ENCODE assay signal across 14 cellular contexts in the genomic region with DNA sequence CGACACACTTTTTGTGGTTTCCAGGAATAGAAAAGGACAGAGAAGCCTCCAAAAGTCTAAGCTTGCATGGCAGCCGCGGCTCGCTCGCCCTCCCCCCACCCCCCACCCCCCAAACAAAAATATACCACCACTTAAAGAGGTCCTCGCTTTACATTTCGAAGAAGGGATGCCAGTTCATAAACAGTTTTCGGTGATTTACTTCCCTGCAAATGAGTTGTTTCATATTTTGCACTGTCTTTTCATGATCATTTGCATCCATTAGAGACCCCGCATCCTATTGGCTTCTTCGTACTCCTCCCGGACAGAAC. TPM values are rescaled to one million over a fixed set of nuclear protein-coding genes. Genes with fewer than 3 reads are reported as not detected.
DNase-seq lines count a peak whose midpoint lies in the region; ATAC-seq and TF ChIP-seq lines count a peak whose summit lies in the region.
"Had no signal": no experiment of that assay in that cellular context is flagged by ENCODE, and none has a peak within 500 bp of the region (broad histone marks: within the 10 kb centered on the region; RNA-seq: fewer than 3 reads in every experiment).

No MANE protein-coding gene starts in this region.

- peak overlapping the region; percentile 46; the same call in 1 of the 2 replicates for H3K4me3 ChIP-seq in HUES6 (ENCODE audit: low read depth, low read length)
- H3K4me3 ChIP-seq in psoas muscle: peak overlapping the region; percentile 77
- no peak overlapping the region for H3K4me3 ChIP-seq in right atrium auricular region
- H3K4me3 ChIP-seq: neural progenitor cell had no signal

- no peaks in the 10 kb centered on the region for H3K9me3 ChIP-seq in HUES6 (ENCODE audit: control insufficient read depth, insufficient read depth, low read depth, low read length)
- H3K9me3 ChIP-seq in psoas muscle: no peaks in the 10 kb centered on the region
- H3K9me3 ChIP-seq in right atrium auricular region: no peaks in the 10 kb centered on the region

- H3K27me3 ChIP-seq in HUES6 (ENCODE audit: control insufficient read depth, insufficient read depth, low read length): peaks cover 99% of the 10 kb centered on the region
- H3K27me3 ChIP-seq in psoas muscle (ENCODE audit: insufficient read depth in 3 of 3, low read length in 2 of 3): peaks cover 5 to 97% (median 56%) of the 10 kb centered on the region in 3 donors
- H3K27me3 ChIP-seq in right atrium auricular region: peaks cover 83 to 84% of the 10 kb centered on the region in 2 donors

- DNase-seq in NCI-H510A (lab: John Stamatoyannopoulos, UW): peak; percentile 24
- no peak for DNase-seq in NCI-H510A treated with DMSO at 0.1 percent for 48 hours (lab: John Stamatoyannopoulos, UW)
- DNase-seq in dermis blood vessel endothelial cell: peak; percentile 25
- DNase-seq in psoas muscle: no peak
- no peak for DNase-seq in DMS53 (lab: John Stamatoyannopoulos, UW)
- DNase-seq in NOMO-1 (lab: John Stamatoyannopoulos, UW; ENCODE audit: unreplicated experiment in 2 of 2): no peak
- DNase-seq in right atrium auricular region (ENCODE audit: low spot score): no peak
- DNase-seq: activated effector memory CD4-positive, alpha-beta T cell treated with Interleukin-2 at 50 U/mL for 16 hours; NCI-H1092 treated with DMSO at 0.1 percent for 48 hours; SW 1271 had no signal

- peak overlapping the region; percentile 94 for H3K9ac ChIP-seq in HUES6 (ENCODE audit: low read length)
- H3K9ac ChIP-seq: neural progenitor cell had no signal

- intact Hi-C loops in psoas muscle (cut with DNase I): loop anchor here (5.0 kb wide), 3 partner anchors 263 to 308 kb away; no protein-coding TSS in a partner anchor

- peaks cover 14% of the 10 kb centered on the region for H3K4me1 ChIP-seq in HUES6 (ENCODE audit: control insufficient read depth, insufficient read depth, low read length)
- peaks cover 17% of the 10 kb centered on the region for H3K4me1 ChIP-seq in psoas muscle
- peaks cover 0 to 60% of the 10 kb centered on the region in 2 donors for H3K4me1 ChIP-seq in right atrium auricular region
- H3K4me1 ChIP-seq: neural progenitor cell had no signal

- WGBS in psoas muscle, 3 donors: 3 to 4% (median 4%) methylated on average over 11 of the region's 11 CpGs

- H3K27ac ChIP-seq in HUES6 (ENCODE audit: low read depth, low read length) (no peak overlapping the region), psoas muscle (no peak overlapping the region), right atrium auricular region (no peak overlapping the region)
- H3K27ac ChIP-seq: neural progenitor cell had no signal

- no peak for ATAC-seq in psoas muscle

- no peak for TF ChIP-seq CTCF in psoas muscle (IDR thresholded peaks at IDR 0.05)
- TF ChIP-seq CTCF in right atrium auricular region (IDR thresholded peaks at IDR 0.05): no peak

- H3K36me3 ChIP-seq in HUES6 (ENCODE audit: control insufficient read depth, insufficient read depth, low read length) (no peaks in the 10 kb centered on the region), psoas muscle (ENCODE audit: insufficient read depth in 1 of 2, low read depth in 1 of 2) (no peaks in the 10 kb centered on the region), right atrium auricular region (no peaks in the 10 kb centered on the region)
- H3K36me3 ChIP-seq: neural progenitor cell had no signal

RNA-seq across cellular contexts. Expression of a gene that starts 0.2 kb away (rescaled TPM):
- total RNA-seq in dermis blood vessel endothelial cell: 1.2 and 4.1 TPM in 2 replicates
- not detected for total RNA-seq in psoas muscle
- polyA plus RNA-seq in psoas muscle: under 1 TPM; 0.05 to 0.10 (median 0.08) TPM
- total RNA-seq in right atrium auricular region: not detected
- total RNA-seq: endodermal cell had no signal

RNA-seq across cellular contexts. Expression of a gene that starts 4.0 kb away (rescaled TPM):
- total RNA-seq in dermis blood vessel endothelial cell (9.9 and 11.4 TPM in 2 replicates), psoas muscle (1 to 10 TPM in 3 of 4 donors, under 1 TPM in 1; 0.85 to 2.0 (median 1.2) TPM), right atrium auricular region (under 1 TPM; 0.24 to 0.78 TPM)
- 1 to 10 TPM; 1.6 to 3.0 (median 2.8) TPM for polyA plus RNA-seq in psoas muscle
- total RNA-seq: endodermal cell, temporal lobe had no signal

RNA-seq across cellular contexts. Expression of a gene that starts 10.1 kb away (rescaled TPM):
- total RNA-seq in dermis blood vessel endothelial cell: 7.5 and 11.9 TPM in 2 replicates
- total RNA-seq in psoas muscle: 1 to 10 TPM in 2 of 4 donors, under 1 TPM in 2; 0.66 to 3.3 (median 1.2) TPM
- polyA plus RNA-seq in psoas muscle: 1 to 10 TPM in 2 of 3 donors, under 1 TPM in 1; 0.80 to 1.6 (median 1.2) TPM
- 1 to 10 TPM in 1 of 2 donors, under 1 TPM in 1; 0.82 to 2.6 TPM for total RNA-seq in right atrium auricular region
- total RNA-seq: endodermal cell, temporal lobe had no signal

RNA-seq across cellular contexts. Expression of a gene that starts 11.3 kb away (rescaled TPM):
- total RNA-seq in dermis blood vessel endothelial cell (0.47 and 1.0 TPM in 2 replicates), psoas muscle (not detected), right atrium auricular region (not detected)
- under 1 TPM; 0.01 to 0.10 (median 0.03) TPM for polyA plus RNA-seq in psoas muscle
- total RNA-seq: endodermal cell, temporal lobe had no signal

RNA-seq across cellular contexts. Expression of a gene that starts 21.3 kb away (rescaled TPM):
- total RNA-seq in dermis blood vessel endothelial cell (0.17 and 0.23 TPM in 2 replicates), psoas muscle (under 1 TPM in 3 of 4 donors, not detected in 1; 0.17 to 0.71 (median 0.24) TPM), right atrium auricular region (not detected)
- polyA plus RNA-seq in psoas muscle: under 1 TPM; 0.03 to 0.30 (median 0.17) TPM
- total RNA-seq: endodermal cell, temporal lobe had no signal

Comparison
In these comparisons a context has a peak if more than half of its experiments do, and no peak if none do; other contexts are left out.
1. DNase-seq: peak in NCI-H510A (single experiment) and dermis blood vessel endothelial cell (single experiment); none in NCI-H510A treated with DMSO at 0.1 percent for 48 hours (single experiment), psoas muscle (0 of 2), DMS53 (single experiment), NOMO-1 (0 of 2) and right atrium auricular region (single experiment).
2. H3K4me3 ChIP-seq: peak in HUES6 (single experiment) and psoas muscle (single experiment); none in right atrium auricular region (0 of 2).